13 cellular contexts compared by ENCODE assay signal in genomic region chr2:171087547-171087946, GRCh38.
A peak's percentile ranks its signal among the peaks of the same experiment; 100 is the strongest.
DNase-seq lines count a peak whose midpoint lies in the region; ATAC-seq, FAIRE-seq and TF ChIP-seq lines count a peak whose summit lies in the region.
"Had no signal": no experiment of that assay in that cellular context is flagged by ENCODE, and none has a peak within 500 bp of the region (broad histone marks: within the 10 kb centered on the region; RNA-seq: fewer than 3 reads in every experiment).

No MANE protein-coding gene starts in this region.

- TF ChIP-seq CTCF in astrocyte (IDR thresholded peaks at IDR 0.05; ENCODE audit: insufficient read depth, low read depth, low read length) (no peak), osteocyte (IDR thresholded peaks at IDR 0.05) (no peak), hepatocyte (IDR thresholded peaks at IDR 0.05; ENCODE audit: poor library complexity) (no peak)

- FAIRE-seq in astrocyte (lab: Jason Lieb, UNC) = peak; percentile 20

- no peak overlapping the region for H3K4me3 Mint-ChIP-seq in activated naive CD4-positive, alpha-beta T cell treated with anti-CD3 and anti-CD28 coated beads for 36 hours
- H3K4me3 Mint-ChIP-seq in astrocyte (ENCODE audit: unreplicated experiment) = no peak overlapping the region
- no peak overlapping the region for H3K4me3 Mint-ChIP-seq in osteocyte (ENCODE audit: unreplicated experiment)
- H3K4me3 Mint-ChIP-seq: dendritic cell treated with granulocyte-macrophage colony-stimulating factor and Interleukin-4, amounts not matched to agents 40 ng/mL and 50 ng/mL, for 4 days had no signal

- no peak overlapping the region for H3K4me3 ChIP-seq in Jurkat, Clone E6-1 (ENCODE audit: low read length)
- no peak overlapping the region for H3K4me3 ChIP-seq in astrocyte (ENCODE audit: insufficient read depth, low read depth, low read length)
- H3K4me3 ChIP-seq in hepatocyte = no peak overlapping the region
- H3K4me3 ChIP-seq: left ventricle myocardium inferior had no signal

- H3K4me1 Mint-ChIP-seq in activated naive CD4-positive, alpha-beta T cell treated with anti-CD3 and anti-CD28 coated beads for 36 hours (ENCODE audit: low read depth) = peaks cover 57% of the 10 kb centered on the region
- H3K4me1 Mint-ChIP-seq in astrocyte (ENCODE audit: low read depth, unreplicated experiment) = peaks cover 17% of the 10 kb centered on the region
- H3K4me1 Mint-ChIP-seq in osteocyte (ENCODE audit: unreplicated experiment) = peaks cover 30% of the 10 kb centered on the region

- H3K4me1 ChIP-seq in astrocyte (ENCODE audit: insufficient read depth, low read length) (peaks cover 3% of the 10 kb centered on the region), hepatocyte (ENCODE audit: insufficient read depth) (no peaks in the 10 kb centered on the region)

- H3K9me3 ChIP-seq in astrocyte (ENCODE audit: insufficient read depth, low read depth, low read length) (no peaks in the 10 kb centered on the region), hepatocyte (ENCODE audit: low read depth) (no peaks in the 10 kb centered on the region)
- H3K9me3 ChIP-seq: left ventricle myocardium inferior had no signal

- peaks cover 48% of the 10 kb centered on the region for H4K20me1 ChIP-seq in astrocyte (ENCODE audit: insufficient read depth, low read length)
- H4K20me1 ChIP-seq in hepatocyte (ENCODE audit: insufficient read depth, poor library complexity, severe bottlenecking) = peaks cover 19% of the 10 kb centered on the region

- no peaks in the 10 kb centered on the region for H3K27me3 Mint-ChIP-seq in activated naive CD4-positive, alpha-beta T cell treated with anti-CD3 and anti-CD28 coated beads for 36 hours (ENCODE audit: low read depth)
- H3K27me3 Mint-ChIP-seq in astrocyte (ENCODE audit: low read depth, unreplicated experiment) (no peaks in the 10 kb centered on the region), osteocyte (ENCODE audit: unreplicated experiment) (no peaks in the 10 kb centered on the region)
- H3K27me3 Mint-ChIP-seq: dendritic cell treated with granulocyte-macrophage colony-stimulating factor and Interleukin-4, amounts not matched to agents 40 ng/mL and 50 ng/mL, for 4 days had no signal

- no peak for ATAC-seq in HG03039 (IDR thresholded peaks at IDR 0.05; ENCODE audit: unreplicated experiment)

- CTCF ChIA-PET in activated naive CD4-positive, alpha-beta T cell treated with anti-CD3 and anti-CD28 coated beads for 36 hours (lab: Charles Lee) = interaction anchor here (0.6 to 3.0 kb wide), 24 partner anchors 8 to 535 kb away, joined by 3 to 21 read pairs (median 4); partner anchors contain the start of gene GORASP2

- intact Hi-C loops in activated naive CD4-positive, alpha-beta T cell treated with anti-CD3 and anti-CD28 coated beads for 36 hours (cut with micrococcal nuclease) = loop anchor here (1.0 to 10.0 kb wide), 3 partner anchors 114 to 723 kb away; no protein-coding TSS in a partner anchor

- no peaks in the 10 kb centered on the region for H3K27me3 ChIP-seq in astrocyte (ENCODE audit: insufficient read depth, low read length)
- H3K27me3 ChIP-seq in hepatocyte = no peaks in the 10 kb centered on the region

- H3K4me2 ChIP-seq in astrocyte (ENCODE audit: low read length) = no peak overlapping the region
- no peak overlapping the region for H3K4me2 ChIP-seq in hepatocyte

- H3K36me3 Mint-ChIP-seq in activated naive CD4-positive, alpha-beta T cell treated with anti-CD3 and anti-CD28 coated beads for 36 hours (ENCODE audit: low read depth) = peaks cover 9% of the 10 kb centered on the region
- H3K36me3 Mint-ChIP-seq in astrocyte (ENCODE audit: low read depth, unreplicated experiment) (peaks cover 14% of the 10 kb centered on the region), osteocyte (ENCODE audit: unreplicated experiment) (peaks cover 22% of the 10 kb centered on the region)

- DNase-seq in activated naive CD4-positive, alpha-beta T cell treated with anti-CD3 and anti-CD28 coated beads for 36 hours = no peak
- DNase-seq in activated naive CD4-positive, alpha-beta T cell treated with Interleukin-2 at 50 U/mL for 16 hours = no peak
- DNase-seq in Jurkat, Clone E6-1 (ENCODE audit: low read depth, low spot score) = peak; percentile 35
- DNase-seq in astrocyte (ENCODE audit: low read depth) (no peak), osteocyte (ENCODE audit: extremely low spot score, unreplicated experiment) (no peak), G401 (ENCODE audit: low spot score) (no peak), hepatocyte (ENCODE audit: low spot score) (no peak)
- DNase-seq: activated CD4-positive, alpha-beta T cell treated with anti-CD3 and anti-CD28 coated beads for 1 hour; left ventricle myocardium inferior; NCI-H524 treated with DMSO at 0.1 percent for 48 hours; Right ventricle myocardium superior had no signal

- H3K27ac Mint-ChIP-seq in activated naive CD4-positive, alpha-beta T cell treated with anti-CD3 and anti-CD28 coated beads for 36 hours = peak overlapping the region; percentile 74
- H3K27ac Mint-ChIP-seq in astrocyte (ENCODE audit: unreplicated experiment) = no peak overlapping the region
- H3K27ac Mint-ChIP-seq in osteocyte (ENCODE audit: unreplicated experiment) = peak overlapping the region; percentile 77
- H3K27ac Mint-ChIP-seq: dendritic cell treated with granulocyte-macrophage colony-stimulating factor and Interleukin-4, amounts not matched to agents 40 ng/mL and 50 ng/mL, for 4 days had no signal

- no peaks in the 10 kb centered on the region for H3K9me3 Mint-ChIP-seq in activated naive CD4-positive, alpha-beta T cell treated with anti-CD3 and anti-CD28 coated beads for 36 hours
- H3K9me3 Mint-ChIP-seq in astrocyte (ENCODE audit: unreplicated experiment) (no peaks in the 10 kb centered on the region), osteocyte (ENCODE audit: unreplicated experiment) (peaks cover 10% of the 10 kb centered on the region)
- H3K9me3 Mint-ChIP-seq: dendritic cell treated with granulocyte-macrophage colony-stimulating factor and Interleukin-4, amounts not matched to agents 40 ng/mL and 50 ng/mL, for 4 days had no signal

- H2AFZ ChIP-seq in astrocyte (ENCODE audit: low read depth, low read length) (no peak overlapping the region), hepatocyte (no peak overlapping the region)

- H3K9ac ChIP-seq in astrocyte (ENCODE audit: low read length) = no peak overlapping the region

- H3K27ac ChIP-seq in astrocyte (ENCODE audit: low read depth, low read length) = no peak overlapping the region
- no peak overlapping the region for H3K27ac ChIP-seq in hepatocyte
- H3K27ac ChIP-seq: left ventricle myocardium inferior had no signal

- H3K36me3 ChIP-seq in astrocyte (ENCODE audit: insufficient read depth, low read length) (no peaks in the 10 kb centered on the region), hepatocyte (replicated peaks; ENCODE audit: insufficient read depth, low read depth) (no peaks in the 10 kb centered on the region)
- H3K36me3 ChIP-seq: left ventricle myocardium inferior had no signal

- H3K79me2 ChIP-seq in astrocyte (ENCODE audit: insufficient read depth, low read length) = peaks cover 81% of the 10 kb centered on the region
- H3K79me2 ChIP-seq in hepatocyte = peaks cover 93% of the 10 kb centered on the region

- WGBS in hepatocyte (ENCODE audit: low lambda C conversion rate, missing lambda C conversion rate) = 97% methylated on average over 1 of the region's 1 CpG

- in situ Hi-C loops in G401 (cut with HindIII; ENCODE audit: low sequenced_read_pairs) = no loop called here

- no peaks in the 10 kb centered on the region for H3K9me2 ChIP-seq in hepatocyte (replicated peaks; ENCODE audit: insufficient read depth)
